12 cellular contexts compared by ENCODE assay signal in genomic region chr9:71627537-71627936, GRCh38.
"Had no signal": no experiment of that assay in that cellular context is flagged by ENCODE, and none has a peak within 500 bp of the region (broad histone marks: within the 10 kb centered on the region; RNA-seq: fewer than 3 reads in every experiment).

No MANE protein-coding gene starts in this region.

- ATAC-seq: left cardiac atrium had no signal

- H3K9me3 Mint-ChIP-seq: naive B cell had no signal

- H3K27me3 Mint-ChIP-seq: naive B cell had no signal

- H3K4me1 ChIP-seq: foreskin keratinocyte, right atrium auricular region, stomach had no signal

- H3K4me1 Mint-ChIP-seq: naive B cell had no signal

- H3K36me3 Mint-ChIP-seq: mesothelial cell of epicardium, naive B cell had no signal

- H3K4me3 ChIP-seq: right atrium auricular region, stomach, thoracic aorta had no signal

- H3K27ac Mint-ChIP-seq: mesothelial cell of epicardium, naive B cell had no signal

- DNase-seq: cerebellar nuclear complex; foreskin keratinocyte; kidney; left cardiac atrium; naive B cell; small intestine; stimulated activated CD4-positive, alpha-beta T cell treated with anti-CD3 and anti-CD28 coated beads, Interleukin-12 subunit alpha, Interleukin-12 subunit beta, amount 100 ng/mL, for 4 hours; stomach; substantia nigra had no signal

- H3K9me3 ChIP-seq: right atrium auricular region, stomach, thoracic aorta had no signal

- H3K4me3 Mint-ChIP-seq: mesothelial cell of epicardium, naive B cell had no signal

- H3K27ac ChIP-seq: foreskin keratinocyte, right atrium auricular region, stomach, thoracic aorta had no signal

- H3K27me3 ChIP-seq: foreskin keratinocyte, right atrium auricular region, stomach had no signal

- H3K36me3 ChIP-seq: right atrium auricular region, stomach, thoracic aorta had no signal
